Comparison of ENCODE assay signal across 14 cellular contexts in genomic region chr1:101993703-101994102, GRCh38. TPM values are rescaled to one million over a fixed set of nuclear protein-coding genes. Genes with fewer than 3 reads are reported as not detected.
DNase-seq lines count a peak whose midpoint lies in the region; ATAC-seq, FAIRE-seq and TF ChIP-seq lines count a peak whose summit lies in the region.
"Had no signal": no experiment of that assay in that cellular context is flagged by ENCODE, and none has a peak within 500 bp of the region (broad histone marks: within the 10 kb centered on the region; RNA-seq: fewer than 3 reads in every experiment).

No MANE protein-coding gene starts in this region.

- H3K4me1 ChIP-seq in MM.1S (ENCODE audit: low read length) = no peaks in the 10 kb centered on the region
- no peaks in the 10 kb centered on the region for H3K4me1 ChIP-seq in small intestine (ENCODE audit: control insufficient read depth in 2 of 2, insufficient read depth in 1 of 2, low read depth in 1 of 2, low read length in 1 of 2)

- no peak overlapping the region for H2AFZ ChIP-seq in MM.1S (ENCODE audit: low read length)

- H3K27ac ChIP-seq in MM.1S (ENCODE audit: low read length) (no peak overlapping the region), small intestine (ENCODE audit: low read depth in 1 of 2, low read length in 1 of 2) (no peak overlapping the region)
- H3K27ac ChIP-seq: thoracic aorta had no signal

- no peaks in the 10 kb centered on the region for H3K27me3 ChIP-seq in MM.1S (replicated peaks; ENCODE audit: insufficient read depth, low read length)
- H3K27me3 ChIP-seq in small intestine (ENCODE audit: control insufficient read depth in 2 of 2, insufficient read depth in 2 of 2, low read length in 2 of 2) = peaks cover 0 to 5% of the 10 kb centered on the region in 2 donors

- H3K4me2 ChIP-seq in MM.1S (ENCODE audit: low read depth, low read length) = no peak overlapping the region

- no peaks in the 10 kb centered on the region for H3K9me2 ChIP-seq in MM.1S (replicated peaks; ENCODE audit: insufficient read depth, low read length)

- H3K36me3 ChIP-seq in MM.1S (replicated peaks; ENCODE audit: insufficient read depth, low read length) (no peaks in the 10 kb centered on the region), small intestine (ENCODE audit: control insufficient read depth in 2 of 2, insufficient read depth in 2 of 2, low read length in 2 of 2) (no peaks in the 10 kb centered on the region)
- H3K36me3 ChIP-seq: thoracic aorta had no signal

- peak; percentile 7 for DNase-seq in NCI-H82 (lab: John Stamatoyannopoulos, UW)
- no peak for DNase-seq in NCI-H82 treated with DMSO at 0.1 percent for 48 hours (lab: John Stamatoyannopoulos, UW; ENCODE audit: unreplicated experiment)
- peak; percentile 9 for DNase-seq in MM.1S
- peak; percentile 2 for DNase-seq in SW480 (ENCODE audit: low spot score)
- DNase-seq in small intestine = peak; percentile 20
- no peak for DNase-seq in activated CD8-positive, alpha-beta memory T cell treated with anti-CD3 and anti-CD28 coated beads, Interleukin-2, amount 50 U/mL, for 4 hours
- DNase-seq: DMS79, kidney, NCI-H774 had no signal

- no peaks in the 10 kb centered on the region for H3K79me2 ChIP-seq in MM.1S (ENCODE audit: low read length)

- no peak overlapping the region for H3K9ac ChIP-seq in MM.1S (ENCODE audit: low read length)

- 11 to 36% (median 21%) methylated on average over 3 of the region's 3 CpGs for WGBS in small intestine, 3 donors

- peak; percentile 33 for FAIRE-seq in small intestine (lab: Jason Lieb, UNC)
- FAIRE-seq: endometrium, kidney had no signal

- H3F3A ChIP-seq in MM.1S (ENCODE audit: insufficient read depth, low read length) = no peaks in the 10 kb centered on the region

- H3K4me3 ChIP-seq in MM.1S (ENCODE audit: low read length) (no peak overlapping the region), small intestine (ENCODE audit: low read depth in 1 of 2, low read length in 2 of 2) (no peak overlapping the region)
- H3K4me3 ChIP-seq: thoracic aorta had no signal

- no peak for ATAC-seq in HG03139 (IDR thresholded peaks at IDR 0.05; ENCODE audit: unreplicated experiment)
- ATAC-seq in HG02981 (IDR thresholded peaks at IDR 0.05; ENCODE audit: unreplicated experiment) = no peak
- ATAC-seq: WTC11 had no signal

- H4K20me1 ChIP-seq in MM.1S (ENCODE audit: insufficient read depth, low read length) = no peaks in the 10 kb centered on the region

- no peak for TF ChIP-seq CTCF in MM.1S (IDR thresholded peaks at IDR 0.05; ENCODE audit: low read length)

- H3K9me3 ChIP-seq in MM.1S (replicated peaks; ENCODE audit: insufficient read depth, low read length) (no peaks in the 10 kb centered on the region), small intestine (ENCODE audit: control insufficient read depth, low read depth) (no peaks in the 10 kb centered on the region)
- H3K9me3 ChIP-seq: thoracic aorta had no signal

RNA-seq across cellular contexts. Expression of gene OLFM3, which starts 3.0 kb away (rescaled TPM):
- polyA plus RNA-seq in small intestine = 1 to 10 TPM in 1 of 3 donors, not detected in 2; 2.6 TPM

Comparison
In these comparisons a context has a peak if more than half of its experiments do, and no peak if none do; other contexts are left out.
1. DNase-seq: peak in NCI-H82 (single experiment), MM.1S (single experiment), SW480 (single experiment) and small intestine (single experiment); none in NCI-H82 treated with DMSO at 0.1 percent for 48 hours (single experiment) and activated CD8-positive, alpha-beta memory T cell treated with anti-CD3 and anti-CD28 coated beads, Interleukin-2, amount 50 U/mL, for 4 hours (single experiment).